1 cellular context compared by ENCODE assay signal in the genomic region with DNA sequence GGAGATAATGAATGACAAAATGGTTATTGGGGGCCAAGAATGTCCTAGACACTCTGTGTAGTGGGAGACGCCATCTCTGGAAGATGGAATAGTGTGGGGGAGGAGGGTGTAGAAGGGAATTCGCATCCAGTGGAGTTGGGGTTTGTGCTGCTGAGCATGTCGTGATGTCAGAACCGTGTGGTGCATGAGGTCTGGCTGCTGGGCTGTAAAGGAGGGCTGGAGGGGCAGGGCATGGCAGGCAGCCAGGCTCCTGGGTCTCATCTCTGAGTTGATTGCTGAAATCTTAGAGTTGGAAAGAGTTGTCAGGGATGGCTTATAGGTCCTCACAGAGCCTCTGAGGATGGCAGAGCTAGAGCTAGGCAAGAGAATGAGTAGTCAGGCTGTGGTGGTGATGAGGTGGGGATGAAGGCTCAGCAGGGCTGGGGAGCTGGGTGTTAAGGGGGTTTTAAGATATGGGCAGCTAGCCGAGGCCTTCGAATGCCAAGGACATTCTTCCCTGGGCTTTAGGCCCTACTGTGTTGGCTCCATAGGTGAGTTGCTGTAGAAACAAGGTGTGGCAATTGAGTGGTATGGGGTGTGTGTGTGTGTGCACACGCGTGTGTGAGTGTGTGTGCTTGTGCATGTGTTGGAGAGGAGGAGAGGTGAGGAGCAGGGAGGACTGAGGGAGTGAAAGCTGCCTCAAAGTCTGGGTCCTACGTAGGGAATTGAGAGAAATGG.
TF ChIP-seq lines count a peak whose summit lies in the region.

No MANE protein-coding gene starts in this region.

TF ChIP-seq in IMR-90, 13 proteins besides CTCF, POLR2A, EP300 and RAD21:
- TF ChIP-seq FOS (IDR thresholded peaks at IDR 0.05; ENCODE audit: low read depth, low read length), result no peak
- no peak for TF ChIP-seq NFE2L2 (IDR thresholded peaks at IDR 0.05; ENCODE audit: low read depth, low read length)
- no peak for TF ChIP-seq CHD1 (IDR thresholded peaks at IDR 0.05; ENCODE audit: low read depth, low read length)
- no peak for TF ChIP-seq SMC3 (IDR thresholded peaks at IDR 0.05; ENCODE audit: low read depth, low read length)
- TF ChIP-seq RFX5 (IDR thresholded peaks at IDR 0.05; ENCODE audit: low read depth, low read length), result no peak
- TF ChIP-seq RCOR1 (IDR thresholded peaks at IDR 0.05; ENCODE audit: insufficient replicate concordance, low read length), result no peak
- TF ChIP-seq BHLHE40 (IDR thresholded peaks at IDR 0.05; ENCODE audit: low read depth, low read length), result no peak
- no peak for TF ChIP-seq MXI1 (IDR thresholded peaks at IDR 0.05; ENCODE audit: borderline replicate concordance, low read depth, low read length)
- no peak for TF ChIP-seq ELK1 (IDR thresholded peaks at IDR 0.05; ENCODE audit: borderline replicate concordance, low read depth, low read length)
- no peak for TF ChIP-seq MAZ (IDR thresholded peaks at IDR 0.05; ENCODE audit: borderline replicate concordance, low read depth, low read length)
TF ChIP-seq in IMR-90: peak in this region for 0.
